Comparison of ENCODE assay signal across 13 cellular contexts in genomic region chr3:117998071-117998470, GRCh38.
DNase-seq lines count a peak whose midpoint lies in the region; ATAC-seq, FAIRE-seq and TF ChIP-seq lines count a peak whose summit lies in the region.
"Had no signal": no experiment of that assay in that cellular context is flagged by ENCODE, and none has a peak within 500 bp of the region (broad histone marks: within the 10 kb centered on the region; RNA-seq: fewer than 3 reads in every experiment).

No MANE protein-coding gene starts in this region.

- H3K79me2 ChIP-seq in mammary epithelial cell (ENCODE audit: insufficient read depth, low read length) = no peaks in the 10 kb centered on the region

- no peak for TF ChIP-seq CTCF in mammary epithelial cell (conservative IDR thresholded peaks at IDR 0.05 in 1 of 2, IDR thresholded peaks at IDR 0.05 in 1 of 2; ENCODE audit: extremely low read depth in 1 of 2, insufficient read depth in 1 of 2, low read depth in 1 of 2, low read length in 2 of 2)

- no peaks in the 10 kb centered on the region for H3K36me3 ChIP-seq in mammary epithelial cell (ENCODE audit: insufficient read depth, low read length)
- H3K36me3 ChIP-seq: right atrium auricular region had no signal

- 25% methylated on average over 4 of the region's 4 CpGs for WGBS in mammary epithelial cell (ENCODE audit: low coverage, missing lambda C conversion rate)

- no peaks in the 10 kb centered on the region for H3K9me3 Mint-ChIP-seq in activated T-cell treated with anti-CD3 and anti-CD28 coated beads, Interleukin-2, amount 50 U/mL, for 4 hours
- H3K9me3 Mint-ChIP-seq: activated naive CD4-positive, alpha-beta T cell treated with anti-CD3 and anti-CD28 coated beads, Interleukin-2, amount 10 ng/mL, durations not matched to agents 7 days and 5 days; memory B cell had no signal

- in situ Hi-C loops in mammary epithelial cell (cut with MboI; ENCODE audit: low sequenced_read_pairs in 2 of 2) = no loop called here

- H3K36me3 Mint-ChIP-seq in activated T-cell treated with anti-CD3 and anti-CD28 coated beads, Interleukin-2, amount 50 U/mL, for 4 hours (ENCODE audit: insufficient read depth) = no peaks in the 10 kb centered on the region
- H3K36me3 Mint-ChIP-seq: activated naive CD4-positive, alpha-beta T cell treated with anti-CD3 and anti-CD28 coated beads, Interleukin-2, amount 10 ng/mL, durations not matched to agents 7 days and 5 days; memory B cell had no signal

- no peak overlapping the region for H3K27ac ChIP-seq in mammary epithelial cell (ENCODE audit: insufficient read depth, low read depth, low read length)
- H3K27ac ChIP-seq: right atrium auricular region had no signal

- H4K20me1 ChIP-seq in mammary epithelial cell (ENCODE audit: insufficient read depth, low read length) = no peaks in the 10 kb centered on the region

- no peak overlapping the region for H3K9ac ChIP-seq in mammary epithelial cell (ENCODE audit: insufficient read depth, low read length)

- no peak overlapping the region for H3K4me2 ChIP-seq in mammary epithelial cell (ENCODE audit: insufficient read depth, low read depth, low read length)

- dilution Hi-C loops in mammary epithelial cell (cut with HindIII; ENCODE audit: low sequenced_read_pairs) = no loop called here

- peaks cover 10% of the 10 kb centered on the region for H3K4me1 ChIP-seq in mammary epithelial cell (ENCODE audit: insufficient read depth, low read length)
- H3K4me1 ChIP-seq: testis had no signal

- no peaks in the 10 kb centered on the region for H3K9me3 ChIP-seq in mammary epithelial cell (replicated peaks; ENCODE audit: insufficient read depth, low read length)
- H3K9me3 ChIP-seq: right atrium auricular region, testis had no signal

- no TSS peak for BruUV-seq in mammary epithelial cell (replicated peaks; lab: Mats Ljungman, UMichigan)

- peaks cover 5% of the 10 kb centered on the region for H3K27me3 Mint-ChIP-seq in activated T-cell treated with anti-CD3 and anti-CD28 coated beads, Interleukin-2, amount 50 U/mL, for 4 hours (ENCODE audit: low read depth)
- H3K27me3 Mint-ChIP-seq: activated naive CD4-positive, alpha-beta T cell treated with anti-CD3 and anti-CD28 coated beads, Interleukin-2, amount 10 ng/mL, durations not matched to agents 7 days and 5 days had no signal

- CTCF ChIA-PET in mammary epithelial cell (lab: Charles Lee; ENCODE audit: low non-redundant PET) = no interaction called here

- intact Hi-C loops in mammary epithelial cell (cut with micrococcal nuclease) = loop anchor here (5.0 kb wide), 1 partner anchor 1226 kb away; no protein-coding TSS in a partner anchor

- peak overlapping the region; percentile 11 for H3K4me3 Mint-ChIP-seq in activated T-cell treated with anti-CD3 and anti-CD28 coated beads, Interleukin-2, amount 50 U/mL, for 4 hours
- H3K4me3 Mint-ChIP-seq: activated naive CD4-positive, alpha-beta T cell treated with anti-CD3 and anti-CD28 coated beads, Interleukin-2, amount 10 ng/mL, durations not matched to agents 7 days and 5 days; memory B cell had no signal

- no peak overlapping the region for H3K4me3 ChIP-seq in mammary epithelial cell (replicated peaks in 1 of 3; ENCODE audit: insufficient read depth in 1 of 3, low read depth in 2 of 3, low read length in 3 of 3)

- DNase-seq in activated T-cell treated with anti-CD3 and anti-CD28 coated beads, Interleukin-2, amount 50 U/mL, for 4 hours = no peak
- DNase-seq in activated T-cell treated with anti-CD3 and anti-CD28 coated beads, Interleukin-2, amount 50 U/mL, for 48 hours = no peak
- DNase-seq in HS-5 (ENCODE audit: low read depth) (peak; percentile 25), mammary epithelial cell (peak; percentile 10), urothelium cell line (ENCODE audit: low spot score) (peak; percentile 17), cerebellum (ENCODE audit: low spot score) (no peak), HT-29 (ENCODE audit: low spot score) (no peak)

- no peaks in the 10 kb centered on the region for H3K4me1 Mint-ChIP-seq in activated T-cell treated with anti-CD3 and anti-CD28 coated beads, Interleukin-2, amount 50 U/mL, for 4 hours (ENCODE audit: low read depth)
- H3K4me1 Mint-ChIP-seq: activated naive CD4-positive, alpha-beta T cell treated with anti-CD3 and anti-CD28 coated beads, Interleukin-2, amount 10 ng/mL, durations not matched to agents 7 days and 5 days; memory B cell had no signal

- no peak overlapping the region for H2AFZ ChIP-seq in mammary epithelial cell (ENCODE audit: low read depth, low read length)

- FAIRE-seq in urothelium cell line (lab: Jason Lieb, UNC) = no peak
- FAIRE-seq: islet of Langerhans had no signal

- peaks cover 11% of the 10 kb centered on the region for H3K27me3 ChIP-seq in mammary epithelial cell (ENCODE audit: insufficient read depth, low read length)
- H3K27me3 ChIP-seq: right atrium auricular region, testis had no signal

- peak in 1 of 2 donors; percentile 8 for ATAC-seq in activated T-cell treated with anti-CD3 and anti-CD28 coated beads, Interleukin-2, amount 50 U/mL, for 4 hours
- no peak for ATAC-seq in HG02588 (IDR thresholded peaks at IDR 0.05; ENCODE audit: unreplicated experiment)

Comparison
In these comparisons a context has a peak if more than half of its experiments do, and no peak if none do; other contexts are left out.
1. DNase-seq: peak in HS-5 (single experiment), mammary epithelial cell (single experiment) and urothelium cell line (single experiment); none in activated T-cell treated with anti-CD3 and anti-CD28 coated beads, Interleukin-2, amount 50 U/mL, for 4 hours (single experiment), activated T-cell treated with anti-CD3 and anti-CD28 coated beads, Interleukin-2, amount 50 U/mL, for 48 hours (0 of 2), cerebellum (single experiment) and HT-29 (single experiment).